Comparison of ENCODE assay signal across 1 cellular context in the genomic region with DNA sequence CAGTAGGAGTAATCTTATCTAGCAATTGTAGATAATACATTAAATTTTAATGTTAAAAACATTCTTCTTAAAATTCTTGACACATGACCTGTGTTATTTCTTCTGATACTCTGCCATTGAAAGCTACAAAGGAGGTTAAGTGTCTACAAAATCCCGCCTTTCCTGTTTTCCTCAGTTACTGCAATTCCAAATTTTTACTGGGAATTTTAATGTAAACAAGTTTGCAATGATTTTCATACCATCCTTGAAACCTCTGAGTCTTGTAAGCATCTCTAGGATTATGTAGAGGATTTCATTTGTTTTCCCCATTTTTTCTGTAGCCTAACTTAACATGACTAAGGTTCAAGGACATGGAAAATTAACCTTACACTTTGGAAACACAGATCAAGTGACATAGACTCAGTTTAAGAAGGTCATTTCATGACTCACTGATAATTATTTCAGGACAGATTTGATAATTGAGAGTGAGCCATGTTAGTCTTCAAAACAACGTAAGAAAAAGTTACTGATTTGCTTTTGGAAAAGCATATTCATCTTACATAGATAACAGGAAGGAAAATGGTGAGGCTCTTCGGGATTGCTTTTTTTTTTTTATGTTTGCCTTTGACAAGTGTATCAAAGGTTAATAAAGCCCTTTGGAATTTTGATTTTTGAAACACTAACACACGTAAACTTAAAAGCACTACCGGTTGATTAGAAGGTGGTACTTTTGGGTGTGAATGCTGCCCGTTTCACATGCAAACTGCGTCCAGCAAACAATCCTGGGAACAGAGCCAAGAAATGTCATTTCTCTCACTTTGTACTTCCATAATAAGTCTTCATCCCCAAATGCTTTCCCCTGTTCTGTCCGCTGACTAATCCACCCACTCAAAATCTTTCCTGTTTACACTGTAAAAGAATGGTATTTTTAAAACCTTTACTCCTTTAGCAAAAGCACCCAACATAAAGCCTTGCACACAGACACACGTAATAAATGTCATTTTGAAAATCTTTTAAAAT.
TF ChIP-seq lines count a peak whose summit lies in the region.

No MANE protein-coding gene starts in this region.

TF ChIP-seq in HepG2, 621 proteins besides CTCF, POLR2A, EP300 and RAD21 (continued from another document and continues in another):
- TF ChIP-seq, protein P1, sequence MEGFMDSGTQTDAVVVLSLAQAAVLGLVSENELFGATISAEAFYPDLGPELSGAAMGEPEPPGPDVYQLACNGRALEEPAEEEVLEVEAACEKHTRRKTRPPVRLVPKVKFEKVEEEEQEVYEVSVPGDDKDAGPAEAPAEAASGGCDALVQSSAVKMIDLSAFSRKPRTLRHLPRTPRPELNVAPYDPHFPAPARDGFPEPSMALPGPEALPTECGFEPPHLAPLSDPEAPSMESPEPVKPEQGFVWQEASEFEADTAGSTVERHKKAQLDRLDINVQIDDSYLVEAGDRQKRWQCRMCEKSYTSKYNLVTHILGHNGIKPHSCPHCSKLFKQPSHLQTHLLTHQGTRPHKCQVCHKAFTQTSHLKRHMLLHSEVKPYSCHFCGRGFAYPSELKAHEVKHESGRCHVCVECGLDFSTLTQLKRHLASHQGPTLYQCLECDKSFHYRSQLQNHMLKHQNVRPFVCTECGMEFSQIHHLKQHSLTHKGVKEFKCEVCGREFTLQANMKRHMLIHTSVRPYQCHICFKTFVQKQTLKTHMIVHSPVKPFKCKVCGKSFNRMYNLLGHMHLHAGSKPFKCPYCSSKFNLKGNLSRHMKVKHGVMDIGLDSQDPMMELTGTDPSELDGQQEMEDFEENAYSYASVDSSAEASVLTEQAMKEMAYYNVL (CRISPR knock-in tag; IDR thresholded peaks at IDR 0.05; ENCODE audit: borderline replicate concordance): peak; percentile 69; the same call in 1 of the 2 replicates
- TF ChIP-seq TCF7L2 (IDR thresholded peaks at IDR 0.05; ENCODE audit: low read depth, low read length): no peak
- no peak for TF ChIP-seq MEIS1 (CRISPR knock-in tag; IDR thresholded peaks at IDR 0.05; ENCODE audit: borderline replicate concordance)
- no peak for TF ChIP-seq ZC3H4 (CRISPR knock-in tag; IDR thresholded peaks at IDR 0.05; ENCODE audit: borderline replicate concordance)
- peak; percentile 89 for TF ChIP-seq NFIC (IDR thresholded peaks at IDR 0.05; ENCODE audit: low read length)
- no peak for TF ChIP-seq THYN1 (CRISPR knock-in tag; IDR thresholded peaks at IDR 0.05; ENCODE audit: borderline replicate concordance, low read depth)
- TF ChIP-seq BCL6 (CRISPR knock-in tag; IDR thresholded peaks at IDR 0.05): peak; percentile 41; the same call in 1 of the 2 replicates
- TF ChIP-seq, protein P2, sequence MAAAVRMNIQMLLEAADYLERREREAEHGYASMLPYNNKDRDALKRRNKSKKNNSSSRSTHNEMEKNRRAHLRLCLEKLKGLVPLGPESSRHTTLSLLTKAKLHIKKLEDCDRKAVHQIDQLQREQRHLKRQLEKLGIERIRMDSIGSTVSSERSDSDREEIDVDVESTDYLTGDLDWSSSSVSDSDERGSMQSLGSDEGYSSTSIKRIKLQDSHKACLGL (CRISPR knock-in tag; IDR thresholded peaks at IDR 0.05): no peak
- TF ChIP-seq, protein P3, sequence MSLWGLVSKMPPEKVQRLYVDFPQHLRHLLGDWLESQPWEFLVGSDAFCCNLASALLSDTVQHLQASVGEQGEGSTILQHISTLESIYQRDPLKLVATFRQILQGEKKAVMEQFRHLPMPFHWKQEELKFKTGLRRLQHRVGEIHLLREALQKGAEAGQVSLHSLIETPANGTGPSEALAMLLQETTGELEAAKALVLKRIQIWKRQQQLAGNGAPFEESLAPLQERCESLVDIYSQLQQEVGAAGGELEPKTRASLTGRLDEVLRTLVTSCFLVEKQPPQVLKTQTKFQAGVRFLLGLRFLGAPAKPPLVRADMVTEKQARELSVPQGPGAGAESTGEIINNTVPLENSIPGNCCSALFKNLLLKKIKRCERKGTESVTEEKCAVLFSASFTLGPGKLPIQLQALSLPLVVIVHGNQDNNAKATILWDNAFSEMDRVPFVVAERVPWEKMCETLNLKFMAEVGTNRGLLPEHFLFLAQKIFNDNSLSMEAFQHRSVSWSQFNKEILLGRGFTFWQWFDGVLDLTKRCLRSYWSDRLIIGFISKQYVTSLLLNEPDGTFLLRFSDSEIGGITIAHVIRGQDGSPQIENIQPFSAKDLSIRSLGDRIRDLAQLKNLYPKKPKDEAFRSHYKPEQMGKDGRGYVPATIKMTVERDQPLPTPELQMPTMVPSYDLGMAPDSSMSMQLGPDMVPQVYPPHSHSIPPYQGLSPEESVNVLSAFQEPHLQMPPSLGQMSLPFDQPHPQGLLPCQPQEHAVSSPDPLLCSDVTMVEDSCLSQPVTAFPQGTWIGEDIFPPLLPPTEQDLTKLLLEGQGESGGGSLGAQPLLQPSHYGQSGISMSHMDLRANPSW (CRISPR knock-in tag; IDR thresholded peaks at IDR 0.05; ENCODE audit: borderline replicate concordance): no peak
- TF ChIP-seq, protein P4, sequence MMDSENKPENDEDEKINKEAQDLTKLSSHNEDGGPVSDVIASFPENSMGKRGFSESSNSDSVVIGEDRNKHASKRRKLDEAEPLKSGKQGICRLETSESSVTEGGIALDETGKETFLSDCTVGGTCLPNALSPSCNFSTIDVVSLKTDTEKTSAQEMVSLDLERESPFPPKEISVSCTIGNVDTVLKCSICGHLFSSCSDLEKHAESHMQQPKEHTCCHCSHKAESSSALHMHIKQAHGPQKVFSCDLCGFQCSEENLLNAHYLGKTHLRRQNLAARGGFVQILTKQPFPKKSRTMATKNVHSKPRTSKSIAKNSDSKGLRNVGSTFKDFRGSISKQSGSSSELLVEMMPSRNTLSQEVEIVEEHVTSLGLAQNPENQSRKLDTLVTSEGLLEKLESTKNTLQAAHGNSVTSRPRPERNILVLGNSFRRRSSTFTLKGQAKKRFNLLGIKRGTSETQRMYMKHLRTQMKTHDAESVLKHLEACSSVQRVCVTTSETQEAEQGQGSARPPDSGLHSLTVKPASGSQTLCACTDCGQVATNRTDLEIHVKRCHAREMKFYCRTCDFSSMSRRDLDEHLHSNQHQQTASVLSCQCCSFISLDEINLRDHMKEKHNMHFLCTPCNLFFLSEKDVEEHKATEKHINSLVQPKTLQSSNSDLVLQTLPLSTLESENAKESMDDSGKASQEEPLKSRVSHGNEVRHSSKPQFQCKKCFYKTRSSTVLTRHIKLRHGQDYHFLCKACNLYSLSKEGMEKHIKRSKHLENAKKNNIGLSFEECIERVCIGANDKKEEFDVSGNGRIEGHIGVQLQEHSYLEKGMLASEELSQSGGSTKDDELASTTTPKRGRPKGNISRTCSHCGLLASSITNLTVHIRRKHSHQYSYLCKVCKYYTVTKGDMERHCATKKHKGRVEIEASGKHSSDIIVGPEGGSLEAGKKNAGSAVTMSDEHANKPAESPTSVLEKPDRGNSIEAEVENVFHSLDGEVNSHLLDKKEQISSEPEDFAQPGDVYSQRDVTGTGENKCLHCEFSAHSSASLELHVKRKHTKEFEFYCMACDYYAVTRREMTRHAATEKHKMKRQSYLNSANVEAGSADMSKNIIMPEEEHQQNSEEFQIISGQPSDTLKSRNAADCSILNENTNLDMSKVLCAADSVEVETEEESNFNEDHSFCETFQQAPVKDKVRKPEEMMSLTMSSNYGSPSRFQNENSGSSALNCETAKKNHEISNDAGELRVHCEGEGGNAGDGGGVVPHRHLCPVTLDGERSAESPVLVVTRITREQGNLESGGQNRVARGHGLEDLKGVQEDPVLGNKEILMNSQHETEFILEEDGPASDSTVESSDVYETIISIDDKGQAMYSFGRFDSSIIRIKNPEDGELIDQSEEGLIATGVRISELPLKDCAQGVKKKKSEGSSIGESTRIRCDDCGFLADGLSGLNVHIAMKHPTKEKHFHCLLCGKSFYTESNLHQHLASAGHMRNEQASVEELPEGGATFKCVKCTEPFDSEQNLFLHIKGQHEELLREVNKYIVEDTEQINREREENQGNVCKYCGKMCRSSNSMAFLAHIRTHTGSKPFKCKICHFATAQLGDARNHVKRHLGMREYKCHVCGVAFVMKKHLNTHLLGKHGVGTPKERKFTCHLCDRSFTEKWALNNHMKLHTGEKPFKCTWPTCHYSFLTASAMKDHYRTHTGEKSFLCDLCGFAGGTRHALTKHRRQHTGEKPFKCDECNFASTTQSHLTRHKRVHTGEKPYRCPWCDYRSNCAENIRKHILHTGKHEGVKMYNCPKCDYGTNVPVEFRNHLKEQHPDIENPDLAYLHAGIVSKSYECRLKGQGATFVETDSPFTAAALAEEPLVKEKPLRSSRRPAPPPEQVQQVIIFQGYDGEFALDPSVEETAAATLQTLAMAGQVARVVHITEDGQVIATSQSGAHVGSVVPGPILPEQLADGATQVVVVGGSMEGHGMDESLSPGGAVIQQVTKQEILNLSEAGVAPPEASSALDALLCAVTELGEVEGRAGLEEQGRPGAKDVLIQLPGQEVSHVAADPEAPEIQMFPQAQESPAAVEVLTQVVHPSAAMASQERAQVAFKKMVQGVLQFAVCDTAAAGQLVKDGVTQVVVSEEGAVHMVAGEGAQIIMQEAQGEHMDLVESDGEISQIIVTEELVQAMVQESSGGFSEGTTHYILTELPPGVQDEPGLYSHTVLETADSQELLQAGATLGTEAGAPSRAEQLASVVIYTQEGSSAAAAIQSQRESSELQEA (CRISPR knock-in tag; IDR thresholded peaks at IDR 0.05; ENCODE audit: not compliant biosample characterization): no peak
- TF ChIP-seq, protein P5, sequence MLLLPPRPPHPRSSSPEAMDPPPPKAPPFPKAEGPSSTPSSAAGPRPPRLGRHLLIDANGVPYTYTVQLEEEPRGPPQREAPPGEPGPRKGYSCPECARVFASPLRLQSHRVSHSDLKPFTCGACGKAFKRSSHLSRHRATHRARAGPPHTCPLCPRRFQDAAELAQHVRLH (CRISPR knock-in tag; IDR thresholded peaks at IDR 0.05; ENCODE audit: borderline replicate concordance, low read depth): 0 out of 2 replicates have a peak, but pooled peaks have one; percentile 36
- TF ChIP-seq, protein P6, sequence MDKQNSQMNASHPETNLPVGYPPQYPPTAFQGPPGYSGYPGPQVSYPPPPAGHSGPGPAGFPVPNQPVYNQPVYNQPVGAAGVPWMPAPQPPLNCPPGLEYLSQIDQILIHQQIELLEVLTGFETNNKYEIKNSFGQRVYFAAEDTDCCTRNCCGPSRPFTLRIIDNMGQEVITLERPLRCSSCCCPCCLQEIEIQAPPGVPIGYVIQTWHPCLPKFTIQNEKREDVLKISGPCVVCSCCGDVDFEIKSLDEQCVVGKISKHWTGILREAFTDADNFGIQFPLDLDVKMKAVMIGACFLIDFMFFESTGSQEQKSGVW (CRISPR knock-in tag; IDR thresholded peaks at IDR 0.05; ENCODE audit: borderline replicate concordance): no peak
- no peak for TF ChIP-seq ZNF709 (CRISPR knock-in tag; IDR thresholded peaks at IDR 0.05)
- no peak for TF ChIP-seq ARNT2 (CRISPR knock-in tag; IDR thresholded peaks at IDR 0.05; ENCODE audit: low read depth)
- no peak for TF ChIP-seq HDAC6 (IDR thresholded peaks at IDR 0.05; ENCODE audit: low read depth, low read length)
- TF ChIP-seq, protein P7, sequence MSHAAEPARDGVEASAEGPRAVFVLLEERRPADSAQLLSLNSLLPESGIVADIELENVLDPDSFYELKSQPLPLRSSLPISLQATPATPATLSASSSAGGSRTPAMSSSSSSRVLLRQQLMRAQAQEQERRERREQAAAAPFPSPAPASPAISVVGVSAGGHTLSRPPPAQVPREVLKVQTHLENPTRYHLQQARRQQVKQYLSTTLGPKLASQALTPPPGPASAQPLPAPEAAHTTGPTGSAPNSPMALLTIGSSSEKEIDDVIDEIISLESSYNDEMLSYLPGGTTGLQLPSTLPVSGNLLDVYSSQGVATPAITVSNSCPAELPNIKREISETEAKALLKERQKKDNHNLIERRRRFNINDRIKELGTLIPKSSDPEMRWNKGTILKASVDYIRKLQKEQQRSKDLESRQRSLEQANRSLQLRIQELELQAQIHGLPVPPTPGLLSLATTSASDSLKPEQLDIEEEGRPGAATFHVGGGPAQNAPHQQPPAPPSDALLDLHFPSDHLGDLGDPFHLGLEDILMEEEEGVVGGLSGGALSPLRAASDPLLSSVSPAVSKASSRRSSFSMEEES (CRISPR knock-in tag; IDR thresholded peaks at IDR 0.05): no peak; the same call in 1 of the 2 replicates
- no peak for TF ChIP-seq ZNF780A (CRISPR knock-in tag; IDR thresholded peaks at IDR 0.05)
- peak; percentile 39; the same call in 1 of the 2 replicates for TF ChIP-seq HOXA3 (CRISPR knock-in tag; IDR thresholded peaks at IDR 0.05)
- TF ChIP-seq MIER2 (CRISPR knock-in tag; IDR thresholded peaks at IDR 0.05): no peak
- no peak for TF ChIP-seq ZNF883 (CRISPR knock-in tag; IDR thresholded peaks at IDR 0.05; ENCODE audit: not compliant biosample characterization)
- TF ChIP-seq, protein P8, sequence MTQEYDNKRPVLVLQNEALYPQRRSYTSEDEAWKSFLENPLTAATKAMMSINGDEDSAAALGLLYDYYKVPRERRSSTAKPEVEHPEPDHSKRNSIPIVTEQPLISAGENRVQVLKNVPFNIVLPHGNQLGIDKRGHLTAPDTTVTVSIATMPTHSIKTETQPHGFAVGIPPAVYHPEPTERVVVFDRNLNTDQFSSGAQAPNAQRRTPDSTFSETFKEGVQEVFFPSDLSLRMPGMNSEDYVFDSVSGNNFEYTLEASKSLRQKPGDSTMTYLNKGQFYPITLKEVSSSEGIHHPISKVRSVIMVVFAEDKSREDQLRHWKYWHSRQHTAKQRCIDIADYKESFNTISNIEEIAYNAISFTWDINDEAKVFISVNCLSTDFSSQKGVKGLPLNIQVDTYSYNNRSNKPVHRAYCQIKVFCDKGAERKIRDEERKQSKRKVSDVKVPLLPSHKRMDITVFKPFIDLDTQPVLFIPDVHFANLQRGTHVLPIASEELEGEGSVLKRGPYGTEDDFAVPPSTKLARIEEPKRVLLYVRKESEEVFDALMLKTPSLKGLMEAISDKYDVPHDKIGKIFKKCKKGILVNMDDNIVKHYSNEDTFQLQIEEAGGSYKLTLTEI (CRISPR knock-in tag; conservative IDR thresholded peaks at IDR 0.05): no peak
- no peak for TF ChIP-seq KLF15 (CRISPR knock-in tag; IDR thresholded peaks at IDR 0.05; ENCODE audit: borderline replicate concordance)
- no peak for TF ChIP-seq ZNF337 (CRISPR knock-in tag; IDR thresholded peaks at IDR 0.05; ENCODE audit: borderline replicate concordance, low read depth)
- TF ChIP-seq ZFP82 (CRISPR knock-in tag; IDR thresholded peaks at IDR 0.05; ENCODE audit: borderline replicate concordance): no peak
- TF ChIP-seq HES4 (CRISPR knock-in tag; IDR thresholded peaks at IDR 0.05; ENCODE audit: borderline replicate concordance): no peak
- TF ChIP-seq ZNF562 (CRISPR knock-in tag; IDR thresholded peaks at IDR 0.05; ENCODE audit: borderline replicate concordance): no peak
- TF ChIP-seq ZMYM4 (CRISPR knock-in tag; IDR thresholded peaks at IDR 0.05): peak; percentile 36; the same call in 1 of the 2 replicates
